ENCODE assay signal across 8 cellular contexts in the genomic region with DNA sequence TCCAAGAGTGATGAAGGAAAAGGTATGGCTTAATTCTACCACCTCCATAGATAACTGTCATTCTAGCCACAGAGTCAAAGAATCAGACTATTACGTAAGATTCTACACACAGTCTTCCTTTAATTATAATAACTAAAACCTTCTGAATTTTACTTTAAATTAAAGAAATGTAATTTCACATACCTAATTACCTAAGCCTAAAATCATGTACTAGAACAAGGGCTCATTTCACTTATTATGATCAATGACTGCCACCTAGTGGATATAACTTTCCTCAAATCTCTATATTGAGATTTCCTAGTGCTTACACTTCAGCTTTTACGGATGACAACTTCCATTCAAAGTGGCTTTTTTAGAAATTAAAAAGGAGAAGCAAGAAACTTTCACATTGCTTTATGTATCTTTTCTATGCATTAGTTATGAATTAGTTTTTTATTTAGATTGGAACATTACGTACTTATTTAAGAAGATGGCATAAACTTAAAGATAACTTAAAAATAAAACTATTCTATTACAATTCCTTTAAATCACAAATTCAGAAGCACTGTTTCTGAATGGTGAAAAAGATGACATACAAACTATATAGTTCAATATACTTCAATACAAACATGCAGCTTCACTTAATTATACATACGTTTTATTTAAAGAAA. TPM values are rescaled to one million over a fixed set of nuclear protein-coding genes. Genes with fewer than 3 reads are reported as not detected.
DNase-seq lines count a peak whose midpoint lies in the region; TF ChIP-seq lines count a peak whose summit lies in the region.

No MANE protein-coding gene starts in this region.

- CTCF ChIA-PET in HEK293 (lab: Yijun Ruan, JAX) = interaction anchor here (0.7 to 5.1 kb wide), 16 partner anchors 9 to 1281 kb away, joined by 3 to 72 read pairs (median 4); a partner anchor contains a TSS
- CTCF ChIA-PET in MCF 10A (lab: Yijun Ruan, JAX) = interaction anchor here (0.5 to 1.9 kb wide), 5 partner anchors 9 to 492 kb away, joined by 3 to 14 read pairs (median 3); no protein-coding TSS in a partner anchor

- H3K9me3 ChIP-seq in HEK293 (ENCODE audit: control insufficient read depth, insufficient read depth, low read depth, low read length) = no peaks in the 10 kb centered on the region

- H3K36me3 ChIP-seq in HEK293 (ENCODE audit: control insufficient read depth in 2 of 2, insufficient read depth in 1 of 2, low read length in 2 of 2) = peaks cover 2 to 22% of the 10 kb centered on the region in 2 experiments

- H3K9me3 Mint-ChIP-seq in MCF 10A (ENCODE audit: unreplicated experiment) = no peaks in the 10 kb centered on the region

- H3K27me3 Mint-ChIP-seq in MCF 10A (ENCODE audit: insufficient read depth, unreplicated experiment) = no peaks in the 10 kb centered on the region

- H3K27ac Mint-ChIP-seq in MCF 10A (ENCODE audit: low read depth, unreplicated experiment) = no peak overlapping the region

- BruUV-seq in MCF 10A (replicated peaks; lab: Mats Ljungman, UMichigan) = no TSS peak

- H3K27ac ChIP-seq in HEK293 (ENCODE audit: extremely low read depth, low read depth, low read length) (no peak overlapping the region), substantia nigra (ENCODE audit: low read depth, low read length, poor library complexity, severe bottlenecking) (no peak overlapping the region)

- DNase-seq in DMS53 (lab: John Stamatoyannopoulos, UW) (peak; percentile 69), NCI-H446 (lab: John Stamatoyannopoulos, UW) (peak; percentile 3 to 32), MCF 10A (ENCODE audit: unreplicated experiment) (peak; percentile 62), kidney glomerular epithelial cell (lab: John Stamatoyannopoulos, UW) (peak; percentile 3), GF-D8 (lab: John Stamatoyannopoulos, UW) (no peak), substantia nigra (lab: John Stamatoyannopoulos, UW) (no peak), cortex of kidney (lab: John Stamatoyannopoulos, UW) (no peak)

- POLR2A ChIA-PET in HEK293 (lab: Yijun Ruan, JAX) = no interaction called here
- POLR2A ChIA-PET in MCF 10A (lab: Yijun Ruan, JAX) = interaction anchor here (0.8 to 1.9 kb wide), 4 partner anchors 78 to 452 kb away, joined by 3 to 5 read pairs (median 4); no protein-coding TSS in a partner anchor

- H3K4me1 Mint-ChIP-seq in MCF 10A (ENCODE audit: insufficient read depth, unreplicated experiment) = peaks cover 4% of the 10 kb centered on the region

- TF ChIP-seq CTCF in HEK293 (tag by site-specific recombination; IDR thresholded peaks at IDR 0.05) (no peak), MCF 10A (IDR thresholded peaks at IDR 0.05; ENCODE audit: unreplicated experiment) (peak; percentile 36)

- no peaks in the 10 kb centered on the region for H3K36me3 Mint-ChIP-seq in MCF 10A (ENCODE audit: insufficient read depth, unreplicated experiment)

- no peaks in the 10 kb centered on the region for H3K4me1 ChIP-seq in HEK293 (ENCODE audit: control insufficient read depth, insufficient read depth, low read length)

- H3K4me3 ChIP-seq in HEK293 (ENCODE audit: low read depth, low read length) = no peak overlapping the region

- no peak overlapping the region for H3K4me3 Mint-ChIP-seq in MCF 10A (ENCODE audit: unreplicated experiment)

- intact Hi-C loops in MCF 10A (cut with micrococcal nuclease) = loop anchor here (1.0 to 5.0 kb wide), 2 partner anchors 275 to 470 kb away; no protein-coding TSS in a partner anchor

TF ChIP-seq in HEK293, 187 proteins besides CTCF, POLR2A, EP300 and RAD21:
- TF ChIP-seq ZBTB1 (tag by site-specific recombination; IDR thresholded peaks at IDR 0.05) (no peak), PRDM1 (tag by site-specific recombination; IDR thresholded peaks at IDR 0.05) (peak; percentile 63), ZNF654 (tag by site-specific recombination; IDR thresholded peaks at IDR 0.05; ENCODE audit: low read depth) (peak; percentile 82)
- TF ChIP-seq, protein P1, sequence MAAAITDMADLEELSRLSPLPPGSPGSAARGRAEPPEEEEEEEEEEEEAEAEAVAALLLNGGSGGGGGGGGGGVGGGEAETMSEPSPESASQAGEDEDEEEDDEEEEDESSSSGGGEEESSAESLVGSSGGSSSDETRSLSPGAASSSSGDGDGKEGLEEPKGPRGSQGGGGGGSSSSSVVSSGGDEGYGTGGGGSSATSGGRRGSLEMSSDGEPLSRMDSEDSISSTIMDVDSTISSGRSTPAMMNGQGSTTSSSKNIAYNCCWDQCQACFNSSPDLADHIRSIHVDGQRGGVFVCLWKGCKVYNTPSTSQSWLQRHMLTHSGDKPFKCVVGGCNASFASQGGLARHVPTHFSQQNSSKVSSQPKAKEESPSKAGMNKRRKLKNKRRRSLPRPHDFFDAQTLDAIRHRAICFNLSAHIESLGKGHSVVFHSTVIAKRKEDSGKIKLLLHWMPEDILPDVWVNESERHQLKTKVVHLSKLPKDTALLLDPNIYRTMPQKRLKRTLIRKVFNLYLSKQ (tag by site-specific recombination; IDR thresholded peaks at IDR 0.05; ENCODE audit: borderline replicate concordance) = no peak

RNA-seq across cellular contexts. Expression of a gene that starts 18.2 kb away (rescaled TPM):
- total RNA-seq in MCF 10A (2022) = 18.3 and 24.7 TPM in 2 replicates

Comparison
In these comparisons a context has a peak if more than half of its experiments do, and no peak if none do; other contexts are left out.
1. DNase-seq: peak in DMS53 (single experiment), NCI-H446 (2 of 2), MCF 10A (single experiment) and kidney glomerular epithelial cell (single experiment); none in GF-D8 (single experiment), substantia nigra (0 of 49) and cortex of kidney (single experiment).